In the genomic region with DNA sequence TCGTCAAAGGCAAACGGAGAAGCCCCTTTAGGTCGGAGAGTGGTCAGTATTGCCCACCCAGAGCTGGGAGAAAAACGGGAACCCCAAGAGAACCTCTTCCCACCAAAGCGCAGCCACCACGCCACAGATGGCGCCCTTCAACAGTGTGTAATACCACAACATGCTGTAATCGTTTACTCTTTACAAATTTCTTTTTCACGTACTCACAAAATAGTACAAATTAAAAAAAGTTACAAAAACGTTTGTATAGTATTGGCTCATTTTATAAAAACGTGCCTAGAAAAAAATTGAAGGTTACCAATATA, we compare ENCODE assay signal across 1 cellular context.
TF ChIP-seq lines count a peak whose summit lies in the region.

No MANE protein-coding gene starts in this region.

TF ChIP-seq in GM12878, 131 proteins besides CTCF, POLR2A, EP300 and RAD21 (continued from another document):
- TF ChIP-seq EED (IDR thresholded peaks at IDR 0.05; ENCODE audit: low read depth), result 0 out of 2 replicates have a peak, but pooled peaks have one; percentile 23
- TF ChIP-seq, protein P1, sequence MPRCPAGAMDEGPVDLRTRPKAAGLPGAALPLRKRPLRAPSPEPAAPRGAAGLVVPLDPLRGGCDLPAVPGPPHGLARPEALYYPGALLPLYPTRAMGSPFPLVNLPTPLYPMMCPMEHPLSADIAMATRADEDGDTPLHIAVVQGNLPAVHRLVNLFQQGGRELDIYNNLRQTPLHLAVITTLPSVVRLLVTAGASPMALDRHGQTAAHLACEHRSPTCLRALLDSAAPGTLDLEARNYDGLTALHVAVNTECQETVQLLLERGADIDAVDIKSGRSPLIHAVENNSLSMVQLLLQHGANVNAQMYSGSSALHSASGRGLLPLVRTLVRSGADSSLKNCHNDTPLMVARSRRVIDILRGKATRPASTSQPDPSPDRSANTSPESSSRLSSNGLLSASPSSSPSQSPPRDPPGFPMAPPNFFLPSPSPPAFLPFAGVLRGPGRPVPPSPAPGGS (IDR thresholded peaks at IDR 0.05; ENCODE audit: borderline replicate concordance, insufficient read depth, low read depth, low read length, poor library complexity, severe bottlenecking), result no peak
